Comparison of ENCODE assay signal across 19 cellular contexts in genomic region chr5:10707198-10708187, GRCh38. TPM values are rescaled to one million over a fixed set of nuclear protein-coding genes. Genes with fewer than 3 reads are reported as not detected.
DNase-seq lines count a peak whose midpoint lies in the region; ATAC-seq and TF ChIP-seq lines count a peak whose summit lies in the region.
"Had no signal": no experiment of that assay in that cellular context is flagged by ENCODE, and none has a peak within 500 bp of the region (broad histone marks: within the 10 kb centered on the region; RNA-seq: fewer than 3 reads in every experiment).

No MANE protein-coding gene starts in this region.

- no peak overlapping the region for H3K27ac Mint-ChIP-seq in T-cell
- H3K27ac Mint-ChIP-seq: activated T-helper 17 cell treated with anti-CD3 and anti-CD28 coated beads, Interleukin-2, amount 50 U/mL, for 72 hours; T-helper 1 cell treated with Interleukin-12 subunit alpha and Interleukin-12 subunit beta and Interleukin-4 antibody, amounts not matched to agents 30 μg/mL and 1 μg/mL, for 36 hours had no signal

- H3K9me3 Mint-ChIP-seq in T-cell, result no peaks in the 10 kb centered on the region
- H3K9me3 Mint-ChIP-seq: activated T-helper 17 cell treated with anti-CD3 and anti-CD28 coated beads, Interleukin-2, amount 50 U/mL, for 72 hours; central memory CD8-positive, alpha-beta T cell; neural crest cell; T-helper 1 cell treated with Interleukin-12 subunit alpha and Interleukin-12 subunit beta and Interleukin-4 antibody, amounts not matched to agents 30 μg/mL and 1 μg/mL, for 36 hours had no signal

- CTCF ChIA-PET in AG04450 (lab: Charles Lee), result interaction anchor here (1.1 kb wide), 1 partner anchor 149 kb away, joined by 3 read pairs; no protein-coding TSS in a partner anchor
- CTCF ChIA-PET in T-cell (lab: Charles Lee), result no interaction called here

- POLR2A ChIA-PET in AG04450 (lab: Yijun Ruan, JAX) (interaction anchor here (0.8 kb wide), 1 partner anchor 17 kb away, joined by 3 read pairs; no protein-coding TSS in a partner anchor), T-cell (lab: Charles Lee) (no interaction called here)

- H3K27ac ChIP-seq in AG04450 (ENCODE audit: low read depth, low read length) (peak overlapping the region; percentile 57), epithelial cell of prostate (peak overlapping the region; percentile 84)

- H3K36me3 Mint-ChIP-seq in T-cell, result peaks cover 14% of the 10 kb centered on the region

- H3K27me3 ChIP-seq in AG04450 (ENCODE audit: control insufficient read depth, insufficient read depth, low read length), result no peaks in the 10 kb centered on the region

- no peak for DNase-seq in AG04450 (ENCODE audit: low read depth, low spot score)
- DNase-seq in GM03348 (ENCODE audit: low spot score), result peak; percentile 50
- peak; percentile 54 for DNase-seq in NCI-H226
- DNase-seq in epithelial cell of prostate (ENCODE audit: low read depth, low spot score), result no peak
- no peak for DNase-seq in NCI-H510A (lab: John Stamatoyannopoulos, UW)
- no peak for DNase-seq in NCI-H2107 (lab: John Stamatoyannopoulos, UW)
- no peak for DNase-seq in T-cell
- DNase-seq: activated CD4-positive, CD25-positive, alpha-beta regulatory T cell; Caco-2; hippocampal formation; NCI-H1436 treated with DMSO at 0.1 percent for 48 hours; NCI-H2227 treated with DMSO at 0.1 percent for 48 hours; NK-92 treated with Interleukin-12 subunit alpha and Interleukin-12 subunit beta, amount 100 ng/mL, for 24 hours; stimulated activated naive CD4-positive, alpha-beta T cell treated with Interleukin-2 at 50 U/mL for 16 hours had no signal

- ATAC-seq in T-cell (replicated peaks in 1 of 4) (no peak), HG03432 (IDR thresholded peaks at IDR 0.05; ENCODE audit: unreplicated experiment) (no peak)
- ATAC-seq: activated T-helper 17 cell treated with anti-CD3 and anti-CD28 coated beads, Interleukin-2, amount 50 U/mL, for 72 hours had no signal

- H3K4me3 ChIP-seq in AG04450 (ENCODE audit: low read depth, low read length), result no peak overlapping the region

- H3K27me3 Mint-ChIP-seq in T-cell, result no peaks in the 10 kb centered on the region
- H3K27me3 Mint-ChIP-seq: activated T-helper 17 cell treated with anti-CD3 and anti-CD28 coated beads, Interleukin-2, amount 50 U/mL, for 72 hours; central memory CD8-positive, alpha-beta T cell had no signal

- H3K9me3 ChIP-seq in AG04450 (ENCODE audit: control insufficient read depth, insufficient read depth, low read length), result no peaks in the 10 kb centered on the region
- H3K9me3 ChIP-seq: Caco-2 had no signal

- H3K4me1 Mint-ChIP-seq in T-cell, result peaks cover 41 to 44% (median 43%) of the 10 kb centered on the region in 3 donors
- H3K4me1 Mint-ChIP-seq: neural crest cell had no signal

- no peak for TF ChIP-seq CTCF in AG04450 (IDR thresholded peaks at IDR 0.05; ENCODE audit: low read depth, low read length)

- H3K4me3 Mint-ChIP-seq in T-cell, result no peak overlapping the region
- H3K4me3 Mint-ChIP-seq: activated T-helper 17 cell treated with anti-CD3 and anti-CD28 coated beads, Interleukin-2, amount 50 U/mL, for 72 hours; central memory CD8-positive, alpha-beta T cell; neural crest cell; T-helper 1 cell treated with Interleukin-12 subunit alpha and Interleukin-12 subunit beta and Interleukin-4 antibody, amounts not matched to agents 30 μg/mL and 1 μg/mL, for 36 hours had no signal

RNA-seq across cellular contexts. Expression of gene DAP, which starts 53.5 kb away (rescaled TPM):
- polyA plus RNA-seq in AG04450 (2011; rRNA removed), result 117 and 179 TPM in 2 replicates
- polyA minus RNA-seq in AG04450 (2011; rRNA and poly(A)+ RNA removed), result 168 and 222 TPM in 2 replicates
- total RNA-seq in T-cell, result 10 to 100 TPM; 34.1 to 43.7 (median 36.3) TPM

Comparison
In these comparisons a context has a peak if more than half of its experiments do, and no peak if none do; other contexts are left out.
1. DNase-seq: peak in GM03348 (single experiment) and NCI-H226 (single experiment); none in AG04450 (single experiment), epithelial cell of prostate (single experiment), NCI-H510A (single experiment), NCI-H2107 (single experiment) and T-cell (0 of 34).